Comparison of ENCODE assay signal across 13 cellular contexts in the genomic region with DNA sequence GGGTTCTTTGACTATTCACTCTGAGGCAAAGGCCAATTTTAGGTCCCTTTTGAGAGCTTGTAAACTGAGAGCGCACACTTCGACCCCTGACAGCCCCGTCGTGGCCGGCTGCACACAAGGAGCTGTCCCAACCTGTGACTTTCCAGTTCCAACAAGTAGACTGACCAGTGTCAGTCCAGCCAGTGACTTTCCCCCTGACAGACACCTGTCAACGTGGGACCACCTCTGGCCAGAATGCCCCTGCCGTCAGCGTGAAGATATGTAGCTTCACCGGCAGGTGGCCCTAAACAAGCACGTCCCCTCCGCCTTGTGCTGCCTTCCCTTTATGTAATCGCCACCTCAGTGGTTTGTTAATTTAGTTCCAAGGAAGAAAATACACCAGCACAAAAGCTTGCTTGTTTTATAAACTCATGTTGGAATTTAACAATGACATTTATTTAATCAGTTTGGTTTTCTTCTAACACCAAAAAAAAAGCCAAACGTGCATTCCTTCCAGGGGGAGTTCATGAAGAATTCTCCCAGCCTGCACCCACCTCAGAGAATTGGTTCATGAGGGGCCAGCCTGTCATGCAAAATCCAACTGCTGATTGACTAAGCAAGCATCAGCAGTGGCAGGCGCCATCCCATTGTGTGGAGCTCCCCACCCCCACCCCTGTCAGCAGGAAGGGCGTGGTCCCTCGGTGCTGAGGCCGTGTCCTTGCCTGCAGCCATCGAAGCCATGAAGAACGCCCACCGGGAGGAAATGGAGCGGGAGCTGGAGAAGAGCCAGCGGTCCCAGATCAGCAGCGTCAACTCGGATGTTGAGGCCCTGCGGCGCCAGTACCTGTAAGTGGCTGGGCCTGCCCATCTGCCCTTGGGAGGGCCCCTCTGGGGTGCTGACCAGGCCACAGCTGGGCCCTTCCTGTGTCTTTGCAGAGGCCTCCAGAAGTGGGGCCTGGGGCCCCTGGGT. TPM values are rescaled to one million over a fixed set of nuclear protein-coding genes. Genes with fewer than 3 reads are reported as not detected.
DNase-seq lines count a peak whose midpoint lies in the region; ATAC-seq, FAIRE-seq and TF ChIP-seq lines count a peak whose summit lies in the region.
"Had no signal": no experiment of that assay in that cellular context is flagged by ENCODE, and none has a peak within 500 bp of the region (broad histone marks: within the 10 kb centered on the region; RNA-seq: fewer than 3 reads in every experiment).

No MANE protein-coding gene starts in this region.

- H3K23ac ChIP-seq in mesendoderm (ENCODE audit: low read length): no peak overlapping the region

- no peaks in the 10 kb centered on the region for H3K79me1 ChIP-seq in mesendoderm (ENCODE audit: low read length)

- H3K9me3 ChIP-seq in endothelial cell of umbilical vein (replicated peaks; ENCODE audit: control insufficient read depth, insufficient read depth, low read length) (no peaks in the 10 kb centered on the region), ovary (no peaks in the 10 kb centered on the region)
- H3K9me3 ChIP-seq: Peyer's patch had no signal

- H3K4me3 ChIP-seq in endothelial cell of umbilical vein (replicated peaks in 1 of 3; ENCODE audit: insufficient read depth in 1 of 3, low read depth in 1 of 3, low read length in 3 of 3): no peak overlapping the region
- H3K4me3 ChIP-seq in mesendoderm (ENCODE audit: low read length): no peak overlapping the region
- no peak overlapping the region for H3K4me3 ChIP-seq in ovary
- H3K4me3 ChIP-seq: Peyer's patch had no signal

- POLR2A ChIA-PET in endothelial cell of umbilical vein (lab: Charles Lee): interaction anchor here (0.6 kb wide), 1 partner anchor 8 kb away, joined by 3 read pairs; no protein-coding TSS in a partner anchor

- dilution Hi-C loops in endothelial cell of umbilical vein (cut with MboI; ENCODE audit: extremely low pct_ligation_motif_present, low sequenced_read_pairs): no loop called here

- no peak overlapping the region for H2AK5ac ChIP-seq in mesendoderm (ENCODE audit: low read length)

- TF ChIP-seq POLR2A in endothelial cell of umbilical vein (IDR thresholded peaks at IDR 0.05; ENCODE audit: low read depth, low read length): no peak
- TF ChIP-seq POLR2A in ovary (IDR thresholded peaks at IDR 0.05): no peak

- no peak overlapping the region for H2BK5ac ChIP-seq in mesendoderm (ENCODE audit: low read length)

- no peak overlapping the region for H4K5ac ChIP-seq in mesendoderm (ENCODE audit: low read length)

- H3K4me1 ChIP-seq in endothelial cell of umbilical vein (ENCODE audit: control insufficient read depth, extremely low read depth, insufficient read depth, low read length) (peaks cover 12% of the 10 kb centered on the region), mesendoderm (ENCODE audit: control insufficient read depth, low read depth, low read length) (no peaks in the 10 kb centered on the region), ovary (ENCODE audit: insufficient read depth) (no peaks in the 10 kb centered on the region)

- TF ChIP-seq CTCF in endothelial cell of umbilical vein (IDR thresholded peaks at IDR 0.05; ENCODE audit: extremely low read depth in 1 of 2, insufficient read depth in 1 of 2, low read depth in 1 of 2, low read length in 2 of 2) (peak in 1 of 2 donors; percentile 6), ovary (IDR thresholded peaks at IDR 0.05) (no peak)

- intact Hi-C loops in endothelial cell of umbilical vein (cut with micrococcal nuclease) (loop anchor here (1.0 kb wide), 1 partner anchor 19 kb away; no protein-coding TSS in a partner anchor), ovary (cut with DNase I) (no loop called here)

- H3K27ac ChIP-seq in endothelial cell of umbilical vein (ENCODE audit: insufficient read depth, low read depth, low read length) (no peak overlapping the region), mesendoderm (ENCODE audit: low read depth, low read length) (no peak overlapping the region), ovary (no peak overlapping the region)
- H3K27ac ChIP-seq: Peyer's patch had no signal

- no peak overlapping the region for H3K56ac ChIP-seq in mesendoderm (ENCODE audit: low read length)

- H2BK15ac ChIP-seq in mesendoderm (replicated peaks; ENCODE audit: low read depth): no peak overlapping the region

- H2BK120ac ChIP-seq in mesendoderm (ENCODE audit: low read depth, low read length): no peak overlapping the region

- ATAC-seq in HG03469 (IDR thresholded peaks at IDR 0.05; ENCODE audit: unreplicated experiment): no peak
- no peak for ATAC-seq in HG02870 (IDR thresholded peaks at IDR 0.05; ENCODE audit: unreplicated experiment)

- H3K4me2 ChIP-seq in endothelial cell of umbilical vein (ENCODE audit: insufficient read depth, low read length) (no peak overlapping the region), mesendoderm (ENCODE audit: low read length) (no peak overlapping the region)

- DNase-seq in COLO668 (lab: John Stamatoyannopoulos, UW; ENCODE audit: unreplicated experiment) (peak; percentile 3), NCI-H69 (lab: John Stamatoyannopoulos, UW) (peak; percentile 56), endothelial cell of umbilical vein (ENCODE audit: low read depth, low spot score) (peak; percentile 25), mesendoderm (peak; percentile 28), NCI-H2196 (lab: John Stamatoyannopoulos, UW; ENCODE audit: unreplicated experiment) (no peak), ovary (no peak)
- DNase-seq: cerebellar nuclear complex, NCI-H146, Peyer's patch, retina had no signal

- WGBS in mesendoderm (ENCODE audit: extremely low coverage, insufficient coverage, low lambda C conversion rate): no CpG with 5 or more reads among the region's 26 CpGs
- WGBS in ovary, 3 donors: 77 to 79% (median 78%) methylated on average over 26 of the region's 26 CpGs

- no peak overlapping the region for H2AFZ ChIP-seq in endothelial cell of umbilical vein (ENCODE audit: low read depth, low read length)

- no peaks in the 10 kb centered on the region for H4K20me1 ChIP-seq in endothelial cell of umbilical vein (replicated peaks; ENCODE audit: control insufficient read depth, extremely low read depth, insufficient read depth, low read length)

- H3K36me3 ChIP-seq in endothelial cell of umbilical vein (ENCODE audit: control insufficient read depth in 2 of 2, extremely low read depth in 1 of 2, insufficient read depth in 2 of 2, low read length in 2 of 2) (peaks cover 14 to 53% of the 10 kb centered on the region in 2 experiments), mesendoderm (ENCODE audit: control insufficient read depth, insufficient read depth, low read length) (peaks cover 25% of the 10 kb centered on the region), ovary (no peaks in the 10 kb centered on the region)

- no peak overlapping the region for H3K9ac ChIP-seq in endothelial cell of umbilical vein (replicated peaks; ENCODE audit: extremely low read depth, insufficient read depth, low read length)
- no peak overlapping the region for H3K9ac ChIP-seq in mesendoderm (ENCODE audit: low read length)

- BruUV-seq in endothelial cell of umbilical vein (replicated peaks; lab: Mats Ljungman, UMichigan): no TSS peak

- no peak overlapping the region for H3K18ac ChIP-seq in mesendoderm (ENCODE audit: low read length)

- H4K8ac ChIP-seq in mesendoderm (ENCODE audit: low read depth, low read length): no peak overlapping the region

- H3K27me3 ChIP-seq in endothelial cell of umbilical vein (ENCODE audit: control insufficient read depth in 2 of 2, insufficient read depth in 2 of 2, low read length in 2 of 2) (no peaks in the 10 kb centered on the region), mesendoderm (ENCODE audit: insufficient read depth, low read length, poor library complexity) (no peaks in the 10 kb centered on the region), ovary (no peaks in the 10 kb centered on the region)
- H3K27me3 ChIP-seq: Peyer's patch had no signal

- FAIRE-seq in endothelial cell of umbilical vein (lab: Jason Lieb, UNC): peak; percentile 54
- FAIRE-seq: D721Med had no signal

- CTCF ChIA-PET in endothelial cell of umbilical vein (lab: Charles Lee): interaction anchor here (1.1 to 1.6 kb wide), 7 partner anchors 8 to 469 kb away, joined by 3 to 12 read pairs (median 5); no protein-coding TSS in a partner anchor

- H3K9me1 ChIP-seq in endothelial cell of umbilical vein (replicated peaks; ENCODE audit: control insufficient read depth, extremely low read depth, insufficient read depth, low read length): no peaks in the 10 kb centered on the region

- no peak for TF ChIP-seq EP300 in ovary (IDR thresholded peaks at IDR 0.05)

- H3K4ac ChIP-seq in mesendoderm (ENCODE audit: low read depth, low read length): no peak overlapping the region

- H3K79me2 ChIP-seq in endothelial cell of umbilical vein (ENCODE audit: control insufficient read depth, insufficient read depth, low read length) (no peaks in the 10 kb centered on the region), mesendoderm (ENCODE audit: control insufficient read depth, insufficient read depth, low read length) (no peaks in the 10 kb centered on the region)

TF ChIP-seq in endothelial cell of umbilical vein, 7 proteins besides CTCF, POLR2A, EP300 and RAD21:
- TF ChIP-seq FOS (IDR thresholded peaks at IDR 0.05; ENCODE audit: borderline replicate concordance, insufficient read depth, low read length): no peak
- TF ChIP-seq MYC (IDR thresholded peaks at IDR 0.05; ENCODE audit: low read depth, low read length): no peak
- TF ChIP-seq POLR2AphosphoS5 (IDR thresholded peaks at IDR 0.05; ENCODE audit: insufficient read depth, low read depth, low read length): no peak
- TF ChIP-seq, protein P1, sequence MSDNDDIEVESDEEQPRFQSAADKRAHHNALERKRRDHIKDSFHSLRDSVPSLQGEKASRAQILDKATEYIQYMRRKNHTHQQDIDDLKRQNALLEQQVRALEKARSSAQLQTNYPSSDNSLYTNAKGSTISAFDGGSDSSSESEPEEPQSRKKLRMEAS (IDR thresholded peaks at IDR 0.05; ENCODE audit: insufficient read depth, insufficient read length): no peak
- TF ChIP-seq JUN (IDR thresholded peaks at IDR 0.05; ENCODE audit: borderline replicate concordance, insufficient read depth, insufficient read length, low read depth): no peak
- TF ChIP-seq EZH2 (IDR thresholded peaks at IDR 0.05; ENCODE audit: borderline replicate concordance, low read depth, low read length, severe bottlenecking): no peak
- no peak for TF ChIP-seq GATA2 (IDR thresholded peaks at IDR 0.05; ENCODE audit: insufficient read depth, insufficient read length, low read depth, low read length)

RNA-seq across cellular contexts. Expression of a gene that starts 33.9 kb away (rescaled TPM):
- 2.7 and 4.4 TPM in 2 replicates for total RNA-seq in endothelial cell of umbilical vein
- polyA plus RNA-seq in endothelial cell of umbilical vein: 2.9 and 3.5 TPM in 2 replicates
- 2.2 and 2.6 TPM in 2 replicates for polyA plus RNA-seq in endothelial cell of umbilical vein (2011; cell fraction: cytosol; rRNA removed)
- 2.4 and 2.9 TPM in 2 replicates for polyA plus RNA-seq in endothelial cell of umbilical vein (2011; cell fraction: nucleus; rRNA removed)
- polyA plus RNA-seq in endothelial cell of umbilical vein (2012): 2.7 and 3.6 TPM in 2 replicates
- polyA minus RNA-seq in endothelial cell of umbilical vein: 2.4 and 3.9 TPM in 2 replicates
- 2.8 TPM for polyA minus RNA-seq in endothelial cell of umbilical vein (2011; cell fraction: cytosol; rRNA and poly(A)+ RNA removed)
- 0.91 and 0.96 TPM in 2 replicates for polyA minus RNA-seq in endothelial cell of umbilical vein (2011; cell fraction: nucleus; rRNA and poly(A)+ RNA removed)
- polyA plus RNA-seq in mesendoderm (2013, experiment 1 of 2): 0.01 TPM
- polyA plus RNA-seq in mesendoderm (2013, experiment 2 of 2): 0.01 TPM
- 10 to 100 TPM in 1 of 7 donors, 1 to 10 TPM in 6; 2.7 to 12.8 (median 7.5) TPM for total RNA-seq in ovary
- polyA plus RNA-seq in ovary: 1 to 10 TPM; 7.2 to 7.3 TPM

Comparison
In these comparisons a context has a peak if more than half of its experiments do, and no peak if none do; other contexts are left out.
1. DNase-seq: peak in COLO668 (single experiment), NCI-H69 (single experiment), endothelial cell of umbilical vein (single experiment) and mesendoderm (single experiment); none in NCI-H2196 (single experiment) and ovary (0 of 5).